10 cellular contexts compared by ENCODE assay signal in genomic region chr16:4140652-4141051, GRCh38. TPM values are rescaled to one million over a fixed set of nuclear protein-coding genes. Genes with fewer than 3 reads are reported as not detected.
A peak's percentile ranks its signal among the peaks of the same experiment; 100 is the strongest.
DNase-seq lines count a peak whose midpoint lies in the region; TF ChIP-seq lines count a peak whose summit lies in the region.
"Had no signal": no experiment of that assay in that cellular context is flagged by ENCODE, and none has a peak within 500 bp of the region (broad histone marks: within the 10 kb centered on the region; RNA-seq: fewer than 3 reads in every experiment).

No MANE protein-coding gene starts in this region.

- no peaks in the 10 kb centered on the region for H3K9me3 ChIP-seq in trophoblast cell (ENCODE audit: insufficient read depth, low read depth, low read length)

- no peak overlapping the region for H2AK5ac ChIP-seq in trophoblast cell (ENCODE audit: low read length)

- peaks cover 7 to 9% of the 10 kb centered on the region in 2 experiments for H3K4me1 ChIP-seq in trophoblast cell (ENCODE audit: control insufficient read depth in 1 of 2, insufficient read depth in 2 of 2, low read length in 2 of 2)

- no peak overlapping the region for H3K27ac ChIP-seq in trophoblast cell (ENCODE audit: low read depth, low read length)
- H3K27ac ChIP-seq: 22Rv1 had no signal

- peaks cover 5% of the 10 kb centered on the region for H3K79me1 ChIP-seq in trophoblast cell (ENCODE audit: low read length)

- H4K8ac ChIP-seq in trophoblast cell (ENCODE audit: low read depth, low read length) = no peak overlapping the region

- H2AFZ ChIP-seq in trophoblast cell (ENCODE audit: insufficient read depth, low read length, poor library complexity) = no peak overlapping the region

- no peak overlapping the region for H3K18ac ChIP-seq in trophoblast cell (ENCODE audit: low read length)

- no peak for TF ChIP-seq CTCF in choroid plexus epithelial cell (conservative IDR thresholded peaks at IDR 0.05; ENCODE audit: low read depth, low read length)

- no peak overlapping the region for H3K23ac ChIP-seq in trophoblast cell (ENCODE audit: low read length)

- peak overlapping the region; percentile 74 for H2BK5ac ChIP-seq in trophoblast cell (ENCODE audit: low read depth, low read length, poor library complexity)

- H2BK12ac ChIP-seq in trophoblast cell (ENCODE audit: low read length) = no peak overlapping the region

- no peaks in the 10 kb centered on the region for H3K36me3 ChIP-seq in trophoblast cell (ENCODE audit: control insufficient read depth in 1 of 2, insufficient read depth in 2 of 2, low read length in 2 of 2)

- H3K4me3 ChIP-seq in choroid plexus epithelial cell (ENCODE audit: low read depth, low read length) = no peak overlapping the region
- H3K4me3 ChIP-seq in trophoblast cell (ENCODE audit: low read depth, low read length) = no peak overlapping the region

- no peak overlapping the region for H4K12ac ChIP-seq in trophoblast cell (ENCODE audit: low read depth, low read length)

- H2BK120ac ChIP-seq in trophoblast cell (ENCODE audit: insufficient read depth, low read length, poor library complexity) = no peak overlapping the region

- no peaks in the 10 kb centered on the region for H3K79me2 ChIP-seq in trophoblast cell (ENCODE audit: control insufficient read depth, insufficient read depth, low read length, poor library complexity)

- peak overlapping the region; percentile 95 for H4K91ac ChIP-seq in trophoblast cell (ENCODE audit: low read depth, low read length)

- H3K27me3 ChIP-seq in trophoblast cell (ENCODE audit: insufficient read depth, low read length) = no peaks in the 10 kb centered on the region

- DNase-seq in NCI-H1105 treated with DMSO at 0.1 percent for 48 hours (lab: John Stamatoyannopoulos, UW) (peak; percentile 3), NCI-H1105 (lab: John Stamatoyannopoulos, UW) (no peak), NCI-H345 treated with DMSO at 0.1 percent for 48 hours (lab: John Stamatoyannopoulos, UW; ENCODE audit: unreplicated experiment) (peak; percentile 17), choroid plexus epithelial cell (ENCODE audit: low read depth) (peak; percentile 71), trophoblast cell (peak in 1 of 2 donors; percentile 2), kidney glomerular epithelial cell (lab: John Stamatoyannopoulos, UW) (no peak), dedifferentiated amniotic fluid mesenchymal stem cell (ENCODE audit: extremely low spot score) (no peak), Kasumi-1 (lab: John Stamatoyannopoulos, UW) (no peak)
- DNase-seq: amniotic stem cell had no signal

- WGBS in trophoblast cell (ENCODE audit: extremely low coverage, insufficient coverage, insufficient read length) = no CpG with 5 or more reads among the region's 3 CpGs

- no peak overlapping the region for H3K9ac ChIP-seq in trophoblast cell (ENCODE audit: low read length)

- no peak overlapping the region for H3K4me2 ChIP-seq in trophoblast cell (ENCODE audit: low read length)

- H3K4ac ChIP-seq in trophoblast cell (ENCODE audit: low read depth, low read length) = no peak overlapping the region

- no peak overlapping the region for H3K14ac ChIP-seq in trophoblast cell (ENCODE audit: low read length)

RNA-seq across cellular contexts. Expression of gene ADCY9, which starts 24.4 kb away (rescaled TPM):
- polyA plus RNA-seq in trophoblast cell (2013) = 9.8 and 10.3 TPM in 2 replicates

Comparison
In these comparisons a context has a peak if more than half of its experiments do, and no peak if none do; other contexts are left out.
1. DNase-seq: peak in NCI-H1105 treated with DMSO at 0.1 percent for 48 hours (single experiment), NCI-H345 treated with DMSO at 0.1 percent for 48 hours (single experiment) and choroid plexus epithelial cell (single experiment); none in NCI-H1105 (single experiment), kidney glomerular epithelial cell (single experiment), dedifferentiated amniotic fluid mesenchymal stem cell (single experiment) and Kasumi-1 (0 of 2).